ENCODE assay signal across 10 cellular contexts in the genomic region with DNA sequence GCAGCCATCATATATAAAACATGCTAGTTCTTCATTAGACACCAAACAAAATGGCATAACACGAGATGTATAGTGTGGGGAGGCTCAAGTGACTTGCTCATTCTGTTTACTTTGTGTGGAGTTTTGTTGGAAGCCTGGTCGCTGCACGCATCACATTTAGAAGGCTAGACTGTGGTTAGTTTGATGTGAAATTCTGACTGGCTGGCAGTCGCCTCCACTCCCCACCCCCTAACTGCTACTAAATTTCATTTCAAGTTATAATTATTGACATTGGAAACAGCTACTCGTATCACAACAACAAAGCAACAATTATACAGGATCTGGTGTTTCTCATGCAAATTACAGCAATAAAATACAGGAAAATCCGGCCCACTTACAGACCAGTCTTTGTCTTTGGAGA.
A peak's percentile ranks its signal among the peaks of the same experiment; 100 is the strongest.
DNase-seq lines count a peak whose midpoint lies in the region; FAIRE-seq and TF ChIP-seq lines count a peak whose summit lies in the region.
"Had no signal": no experiment of that assay in that cellular context is flagged by ENCODE, and none has a peak within 500 bp of the region (broad histone marks: within the 10 kb centered on the region; RNA-seq: fewer than 3 reads in every experiment).

No MANE protein-coding gene starts in this region.

- no peaks in the 10 kb centered on the region for H3K27me3 ChIP-seq in ACC112 (ENCODE audit: insufficient read depth, low read length)
- peaks cover 2 to 10% (median 5%) of the 10 kb centered on the region in 4 experiments; a peak in 5 of 7 replicates for H3K27me3 ChIP-seq in H1 (replicated peaks in 1 of 4; ENCODE audit: control insufficient read depth in 3 of 4, extremely low read depth in 1 of 4, insufficient read depth in 3 of 4, low read length in 3 of 4)
- no peaks in the 10 kb centered on the region for H3K27me3 ChIP-seq in mucosa of stomach (ENCODE audit: control insufficient read depth, insufficient read depth, low read length)
- H3K27me3 ChIP-seq in BE2C = no peaks in the 10 kb centered on the region
- H3K27me3 ChIP-seq: cardiac muscle cell had no signal

- no peaks in the 10 kb centered on the region for H3K79me1 ChIP-seq in H1 (ENCODE audit: low read depth, low read length)

- H2BK120ac ChIP-seq in H1 (replicated peaks; ENCODE audit: low read depth, low read length) = no peak overlapping the region

- 23% methylated on average over 6 of the region's 6 CpGs; no CpG with 5 or more reads in 1 of the 2 experiments for WGBS in H1 (ENCODE audit: extremely low coverage in 1 of 2, insufficient coverage in 1 of 2, insufficient read length in 1 of 2, insufficient replicate concordance in 2 of 2, low coverage in 1 of 2, low lambda C conversion rate in 2 of 2, missing lambda C conversion rate in 1 of 2), 2 experiments

- H3K4me3 ChIP-seq in ACC112 (ENCODE audit: low read depth, low read length) (peak overlapping the region; percentile 86), H1 (ENCODE audit: extremely low read depth in 1 of 4, insufficient read depth in 2 of 4, low read depth in 3 of 4, low read length in 4 of 4) (peak overlapping the region in 1 of 4 experiments; percentile 34; a peak in 2 of 8 replicates), mucosa of stomach (ENCODE audit: low read length) (no peak overlapping the region), BE2C (ENCODE audit: low read depth, low read length) (no peak overlapping the region)
- H3K4me3 ChIP-seq: cardiac muscle cell, K562 had no signal

- no peak overlapping the region for H3K23ac ChIP-seq in H1 (ENCODE audit: insufficient read length)

- no peak overlapping the region for H3K14ac ChIP-seq in H1 (ENCODE audit: insufficient read length)

- FAIRE-seq in H1 (lab: Jason Lieb, UNC) = no peak
- FAIRE-seq: K562 had no signal

- H3K36me3 ChIP-seq in ACC112 (ENCODE audit: insufficient read depth, low read length) = no peaks in the 10 kb centered on the region
- no peaks in the 10 kb centered on the region for H3K36me3 ChIP-seq in H1 (ENCODE audit: control insufficient read depth in 2 of 4, insufficient read depth in 4 of 4, low read length in 3 of 4)
- H3K36me3 ChIP-seq in mucosa of stomach (ENCODE audit: control insufficient read depth, insufficient read depth, low read length) = no peaks in the 10 kb centered on the region
- no peaks in the 10 kb centered on the region for H3K36me3 ChIP-seq in BE2C
- H3K36me3 ChIP-seq: cardiac muscle cell had no signal

- no peak overlapping the region for H2BK12ac ChIP-seq in H1 (ENCODE audit: low read depth, low read length)

- in situ Hi-C loops in G401 (cut with HindIII; ENCODE audit: low sequenced_read_pairs) = no loop called here

- H3K9me3 ChIP-seq in H1 (ENCODE audit: insufficient read depth in 2 of 2, low read depth in 1 of 2, low read length in 1 of 2) (no peaks in the 10 kb centered on the region), mucosa of stomach (ENCODE audit: control insufficient read depth, low read length) (no peaks in the 10 kb centered on the region), BE2C (no peaks in the 10 kb centered on the region)

- H4K20me1 ChIP-seq in H1 (replicated peaks in 1 of 2; ENCODE audit: control insufficient read depth in 1 of 2, insufficient read depth in 2 of 2, low read length in 2 of 2) = no peaks in the 10 kb centered on the region

- peak; percentile 16 for DNase-seq in NCI-H1436 (lab: John Stamatoyannopoulos, UW)
- DNase-seq in H1 (ENCODE audit: low read depth in 1 of 2, low spot score in 2 of 2) = no peak
- no peak for DNase-seq in BE2C
- no peak for DNase-seq in DMS 273 treated with DMSO at 0.1 percent for 48 hours (lab: John Stamatoyannopoulos, UW)
- DNase-seq in mesenteric fat pad (ENCODE audit: low spot score) = no peak
- DNase-seq in G401 (ENCODE audit: low spot score) = no peak

- H2AK5ac ChIP-seq in H1 (ENCODE audit: low read depth, low read length) = no peak overlapping the region

- no peak overlapping the region for H2BK15ac ChIP-seq in H1 (ENCODE audit: low read length)

- no peak for TF ChIP-seq RAD21 in H1 (IDR thresholded peaks at IDR 0.05 in 1 of 2, conservative IDR thresholded peaks at IDR 0.05 in 1 of 2; ENCODE audit: low read depth in 2 of 2, low read length in 2 of 2)

- no peak overlapping the region for H3K56ac ChIP-seq in H1 (replicated peaks; ENCODE audit: insufficient read length, low read depth, low read length)

- H3K18ac ChIP-seq in H1 (ENCODE audit: extremely low read depth, low read length) = no peak overlapping the region

- H3K27ac ChIP-seq in ACC112 (ENCODE audit: low read depth, low read length) (no peak overlapping the region), H1 (ENCODE audit: low read depth, low read length) (no peak overlapping the region)
- H3K27ac ChIP-seq: cardiac muscle cell had no signal

- H2BK5ac ChIP-seq in H1 (ENCODE audit: low read depth, low read length) = peak overlapping the region; percentile 0; the same call in 1 of the 2 replicates

- POLR2A ChIA-PET in H1 (lab: Charles Lee; ENCODE audit: partially characterized antibody) = interaction anchor here (0.9 kb wide), 1 partner anchor 10 kb away, joined by 3 read pairs; no protein-coding TSS in a partner anchor

- no peaks in the 10 kb centered on the region for H3K23me2 ChIP-seq in H1 (ENCODE audit: low read depth, low read length)

- H3K4ac ChIP-seq in H1 (replicated peaks; ENCODE audit: insufficient read length, low read depth, low read length) = no peak overlapping the region

- no peak overlapping the region for H4K8ac ChIP-seq in H1 (ENCODE audit: extremely low read depth, insufficient read depth, low read length)

- H3K9ac ChIP-seq in H1 (replicated peaks in 1 of 4; ENCODE audit: extremely low read depth in 1 of 4, low read depth in 3 of 4, low read length in 3 of 4) (no peak overlapping the region), mucosa of stomach (ENCODE audit: low read length) (peak overlapping the region; percentile 67)

- H3K79me2 ChIP-seq in ACC112 (ENCODE audit: control insufficient read depth, insufficient read depth, low read length, unreplicated experiment) = no peaks in the 10 kb centered on the region
- H3K79me2 ChIP-seq in H1 (ENCODE audit: control insufficient read depth in 1 of 2, insufficient read depth in 2 of 2, low read length in 2 of 2) = no peaks in the 10 kb centered on the region

- TF ChIP-seq EP300 in H1 (IDR thresholded peaks at IDR 0.05; ENCODE audit: borderline replicate concordance in 1 of 2, low read depth in 2 of 2, low read length in 2 of 2) = no peak

- H3K4me2 ChIP-seq in H1 (ENCODE audit: insufficient read depth in 1 of 2, low read depth in 2 of 2, low read length in 2 of 2) = peak overlapping the region; percentile 44 to 69

- H2AFZ ChIP-seq in ACC112 (ENCODE audit: low read length, unreplicated experiment) (peak overlapping the region; percentile 98), H1 (ENCODE audit: low read length) (peak overlapping the region; percentile 72; the same call in 1 of the 2 replicates)

- no peak overlapping the region for H4K5ac ChIP-seq in H1 (ENCODE audit: insufficient read length, low read depth, low read length)

- CTCF ChIA-PET in H1 (lab: Charles Lee; ENCODE audit: partially characterized antibody) = interaction anchor here (1.2 to 2.3 kb wide), 2 partner anchors 269 to 325 kb away, joined by 3 to 9 read pairs; no protein-coding TSS in a partner anchor

- no peak for TF ChIP-seq POLR2A in H1 (IDR thresholded peaks at IDR 0.05; ENCODE audit: control extremely low read depth in 1 of 2, low read depth in 2 of 2, low read length in 2 of 2)

- H4K91ac ChIP-seq in H1 (replicated peaks; ENCODE audit: insufficient read length, low read length) = no peak overlapping the region

- H2BK20ac ChIP-seq in H1 (ENCODE audit: low read length) = no peak overlapping the region

- peaks cover 4% of the 10 kb centered on the region for H3K4me1 ChIP-seq in ACC112 (ENCODE audit: control insufficient read depth, insufficient read depth, low read length, unreplicated experiment)
- H3K4me1 ChIP-seq in H1 (replicated peaks in 1 of 4; ENCODE audit: control insufficient read depth in 3 of 4, insufficient read depth in 4 of 4, low read length in 3 of 4) = peaks cover 4 to 21% (median 17%) of the 10 kb centered on the region in 4 experiments
- peaks cover 51% of the 10 kb centered on the region for H3K4me1 ChIP-seq in mucosa of stomach (ENCODE audit: control insufficient read depth, insufficient read depth, low read length)
- no peaks in the 10 kb centered on the region for H3K4me1 ChIP-seq in BE2C

- TF ChIP-seq CTCF in H1 (IDR thresholded peaks at IDR 0.05; ENCODE audit: control extremely low read depth in 1 of 3, insufficient read depth in 1 of 3, low read depth in 1 of 3, low read length in 3 of 3) (no peak), BE2C (IDR thresholded peaks at IDR 0.05; ENCODE audit: low read depth, low read length) (no peak)

TF ChIP-seq in H1, 55 proteins besides CTCF, POLR2A, EP300 and RAD21:
- no peak for TF ChIP-seq HDAC6 (IDR thresholded peaks at IDR 0.05; ENCODE audit: low read depth, low read length)
- no peak for TF ChIP-seq YY1 (IDR thresholded peaks at IDR 0.05; ENCODE audit: low read depth, low read length)
- TF ChIP-seq, protein P1, sequence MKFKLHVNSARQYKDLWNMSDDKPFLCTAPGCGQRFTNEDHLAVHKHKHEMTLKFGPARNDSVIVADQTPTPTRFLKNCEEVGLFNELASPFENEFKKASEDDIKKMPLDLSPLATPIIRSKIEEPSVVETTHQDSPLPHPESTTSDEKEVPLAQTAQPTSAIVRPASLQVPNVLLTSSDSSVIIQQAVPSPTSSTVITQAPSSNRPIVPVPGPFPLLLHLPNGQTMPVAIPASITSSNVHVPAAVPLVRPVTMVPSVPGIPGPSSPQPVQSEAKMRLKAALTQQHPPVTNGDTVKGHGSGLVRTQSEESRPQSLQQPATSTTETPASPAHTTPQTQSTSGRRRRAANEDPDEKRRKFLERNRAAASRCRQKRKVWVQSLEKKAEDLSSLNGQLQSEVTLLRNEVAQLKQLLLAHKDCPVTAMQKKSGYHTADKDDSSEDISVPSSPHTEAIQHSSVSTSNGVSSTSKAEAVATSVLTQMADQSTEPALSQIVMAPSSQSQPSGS (IDR thresholded peaks at IDR 0.05; ENCODE audit: low read length) = no peak
TF ChIP-seq in H1: peak in this region for 0.
